Comparison of ENCODE assay signal across 1 cellular context in genomic region chr4:7838136-7838782, GRCh38.
TF ChIP-seq lines count a peak whose summit lies in the region.

No MANE protein-coding gene starts in this region.

TF ChIP-seq in K562, 482 proteins besides CTCF, POLR2A, EP300 and RAD21 (continued from another document and continues in another):
- TF ChIP-seq ZBTB34 (CRISPR knock-in tag; IDR thresholded peaks at IDR 0.05): no peak
- no peak for TF ChIP-seq TEAD1 (CRISPR knock-in tag; IDR thresholded peaks at IDR 0.05)
- no peak for TF ChIP-seq EWSR1 (IDR thresholded peaks at IDR 0.05; ENCODE audit: borderline replicate concordance, low read depth, partially characterized antibody)
- TF ChIP-seq NCOR1 (IDR thresholded peaks at IDR 0.05): no peak; the same call in 1 of the 2 replicates
- TF ChIP-seq YY1 (IDR thresholded peaks at IDR 0.05; ENCODE audit: borderline replicate concordance in 1 of 3, control insufficient read depth in 1 of 3, extremely low read depth in 1 of 3, insufficient read depth in 3 of 3, insufficient read length in 1 of 3, insufficient replicate concordance in 2 of 3, low read depth in 1 of 3, low read length in 2 of 3): no peak
- peak; percentile 41 for TF ChIP-seq SMAD4 (CRISPR knock-in tag; conservative IDR thresholded peaks at IDR 0.05)
- TF ChIP-seq FOXO4 (CRISPR knock-in tag; IDR thresholded peaks at IDR 0.05): no peak
- TF ChIP-seq MEIS2 (IDR thresholded peaks at IDR 0.05; ENCODE audit: partially characterized antibody): peak; percentile 2
- TF ChIP-seq SRSF3 (IDR thresholded peaks at IDR 0.05; ENCODE audit: insufficient read depth, low read length): no peak
- TF ChIP-seq ZKSCAN8 (CRISPR knock-in tag; IDR thresholded peaks at IDR 0.05): no peak
- no peak for TF ChIP-seq SNAPC5 (CRISPR knock-in tag; IDR thresholded peaks at IDR 0.05)
- no peak for TF ChIP-seq SETDB1 (IDR thresholded peaks at IDR 0.05; ENCODE audit: low read length)
- peak; percentile 63 for TF ChIP-seq TEAD4 (IDR thresholded peaks at IDR 0.05; ENCODE audit: low read length)
- no peak for TF ChIP-seq TEAD4 (CRISPR knock-in tag; IDR thresholded peaks at IDR 0.05; ENCODE audit: borderline replicate concordance)
- TF ChIP-seq ZNF512 (tag; IDR thresholded peaks at IDR 0.05): 0 out of 2 replicates have a peak, but pooled peaks have one; percentile 2
- TF ChIP-seq IFI16 (CRISPR knock-in tag; IDR thresholded peaks at IDR 0.05): no peak
- no peak for TF ChIP-seq PHB2 (IDR thresholded peaks at IDR 0.05; ENCODE audit: low read depth)
- no peak for TF ChIP-seq ZFP91 (CRISPR knock-in tag; IDR thresholded peaks at IDR 0.05)
- no peak for TF ChIP-seq ELF2 (CRISPR knock-in tag; IDR thresholded peaks at IDR 0.05)
- no peak for TF ChIP-seq CHD4 (IDR thresholded peaks at IDR 0.05; ENCODE audit: insufficient read depth, insufficient replicate concordance, low read depth, low read length, poor library complexity, severe bottlenecking)
- TF ChIP-seq TRIM25 (IDR thresholded peaks at IDR 0.05; ENCODE audit: borderline replicate concordance): no peak
- no peak for TF ChIP-seq GATA2 (CRISPR knock-in tag; IDR thresholded peaks at IDR 0.05)
- TF ChIP-seq ZNF507 (tag; conservative IDR thresholded peaks at IDR 0.05): no peak
- no peak for TF ChIP-seq ZNF586 (CRISPR knock-in tag; conservative IDR thresholded peaks at IDR 0.05)
- TF ChIP-seq FOXJ3 (CRISPR knock-in tag; IDR thresholded peaks at IDR 0.05): no peak
- no peak for TF ChIP-seq ZBED1 (IDR thresholded peaks at IDR 0.05)
- no peak for TF ChIP-seq ZNF23 (CRISPR knock-in tag; IDR thresholded peaks at IDR 0.05)
- no peak for TF ChIP-seq ZNF232 (CRISPR knock-in tag; IDR thresholded peaks at IDR 0.05)
- no peak for TF ChIP-seq POLR2AphosphoS2 (IDR thresholded peaks at IDR 0.05; ENCODE audit: low read length)
- TF ChIP-seq BDP1 (IDR thresholded peaks at IDR 0.05; ENCODE audit: insufficient read depth, insufficient read length): no peak
- no peak for TF ChIP-seq PYGO2 (tag; IDR thresholded peaks at IDR 0.05)
- no peak for TF ChIP-seq ZHX1 (conservative IDR thresholded peaks at IDR 0.05; ENCODE audit: low read length)
- TF ChIP-seq GTF3C2 (IDR thresholded peaks at IDR 0.05; ENCODE audit: borderline replicate concordance, extremely low read depth, insufficient read length): no peak
- TF ChIP-seq ZNF778 (CRISPR knock-in tag; IDR thresholded peaks at IDR 0.05): no peak
- no peak for TF ChIP-seq E2F1 (CRISPR knock-in tag; IDR thresholded peaks at IDR 0.05)
- TF ChIP-seq NR4A1 (CRISPR knock-in tag; IDR thresholded peaks at IDR 0.05): no peak
- TF ChIP-seq NR4A1 (tag; IDR thresholded peaks at IDR 0.05): peak; percentile 64; the same call in 1 of the 2 replicates
- no peak for TF ChIP-seq E2F5 (CRISPR knock-in tag; IDR thresholded peaks at IDR 0.05)
- TF ChIP-seq ZNF280A (IDR thresholded peaks at IDR 0.05; ENCODE audit: low read depth, partially characterized antibody): no peak
- peak; percentile 55; the same call in 1 of the 2 replicates for TF ChIP-seq CREM (IDR thresholded peaks at IDR 0.05; ENCODE audit: low read depth)
- no peak for TF ChIP-seq NR2C2 (CRISPR knock-in tag; IDR thresholded peaks at IDR 0.05)
- TF ChIP-seq NR2C2 (tag; IDR thresholded peaks at IDR 0.05): no peak
- TF ChIP-seq TFAM (CRISPR knock-in tag; conservative IDR thresholded peaks at IDR 0.05): no peak
- TF ChIP-seq NCOA2 (IDR thresholded peaks at IDR 0.05; ENCODE audit: partially characterized antibody in 2 of 2): no peak
- no peak for TF ChIP-seq MYBL2 (IDR thresholded peaks at IDR 0.05; ENCODE audit: low read depth)
- TF ChIP-seq MYBL2 (CRISPR knock-in tag; IDR thresholded peaks at IDR 0.05; ENCODE audit: borderline replicate concordance): no peak
- TF ChIP-seq ZNF449 (CRISPR knock-in tag; IDR thresholded peaks at IDR 0.05): no peak
- TF ChIP-seq CAMTA2 (CRISPR knock-in tag; conservative IDR thresholded peaks at IDR 0.05): no peak
